1 cellular context compared by ENCODE assay signal in the genomic region with DNA sequence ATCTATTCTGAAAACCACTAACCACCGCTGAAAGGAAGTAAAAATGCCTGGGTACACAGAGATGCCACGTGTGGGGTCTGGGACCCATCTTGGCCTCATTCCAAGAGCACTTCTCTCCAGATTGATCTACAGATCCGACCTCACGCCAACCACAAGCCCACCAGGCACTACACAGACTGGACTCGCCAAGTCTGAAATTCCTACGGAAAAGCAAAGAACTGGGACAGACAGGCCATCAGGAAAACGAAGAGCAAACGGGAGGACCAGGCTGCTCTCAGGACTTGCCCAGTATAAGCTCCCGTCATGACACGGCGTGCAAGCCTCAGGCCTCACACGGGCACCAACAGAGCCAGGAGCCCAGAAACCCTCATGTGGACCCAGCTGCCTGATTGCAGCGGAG.
TF ChIP-seq lines count a peak whose summit lies in the region.

No MANE protein-coding gene starts in this region.

TF ChIP-seq in WTC11, 78 proteins besides CTCF, POLR2A, EP300 and RAD21 (continued from another document):
- TF ChIP-seq, protein P1, sequence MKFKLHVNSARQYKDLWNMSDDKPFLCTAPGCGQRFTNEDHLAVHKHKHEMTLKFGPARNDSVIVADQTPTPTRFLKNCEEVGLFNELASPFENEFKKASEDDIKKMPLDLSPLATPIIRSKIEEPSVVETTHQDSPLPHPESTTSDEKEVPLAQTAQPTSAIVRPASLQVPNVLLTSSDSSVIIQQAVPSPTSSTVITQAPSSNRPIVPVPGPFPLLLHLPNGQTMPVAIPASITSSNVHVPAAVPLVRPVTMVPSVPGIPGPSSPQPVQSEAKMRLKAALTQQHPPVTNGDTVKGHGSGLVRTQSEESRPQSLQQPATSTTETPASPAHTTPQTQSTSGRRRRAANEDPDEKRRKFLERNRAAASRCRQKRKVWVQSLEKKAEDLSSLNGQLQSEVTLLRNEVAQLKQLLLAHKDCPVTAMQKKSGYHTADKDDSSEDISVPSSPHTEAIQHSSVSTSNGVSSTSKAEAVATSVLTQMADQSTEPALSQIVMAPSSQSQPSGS (CRISPR knock-in tag; IDR thresholded peaks at IDR 0.05; ENCODE audit: borderline replicate concordance, low read depth), result no peak
- TF ChIP-seq, protein P2, sequence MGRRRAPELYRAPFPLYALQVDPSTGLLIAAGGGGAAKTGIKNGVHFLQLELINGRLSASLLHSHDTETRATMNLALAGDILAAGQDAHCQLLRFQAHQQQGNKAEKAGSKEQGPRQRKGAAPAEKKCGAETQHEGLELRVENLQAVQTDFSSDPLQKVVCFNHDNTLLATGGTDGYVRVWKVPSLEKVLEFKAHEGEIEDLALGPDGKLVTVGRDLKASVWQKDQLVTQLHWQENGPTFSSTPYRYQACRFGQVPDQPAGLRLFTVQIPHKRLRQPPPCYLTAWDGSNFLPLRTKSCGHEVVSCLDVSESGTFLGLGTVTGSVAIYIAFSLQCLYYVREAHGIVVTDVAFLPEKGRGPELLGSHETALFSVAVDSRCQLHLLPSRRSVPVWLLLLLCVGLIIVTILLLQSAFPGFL (CRISPR knock-in tag; IDR thresholded peaks at IDR 0.05; ENCODE audit: borderline replicate concordance), result no peak
- TF ChIP-seq PRRX2 (CRISPR knock-in tag; IDR thresholded peaks at IDR 0.05), result no peak
- TF ChIP-seq ATF1 (CRISPR knock-in tag; IDR thresholded peaks at IDR 0.05), result no peak
